In genomic region chr21:36156815-36157670, GRCh38 we compare ENCODE assay signal across 7 cellular contexts. TPM values are rescaled to one million over a fixed set of nuclear protein-coding genes. Genes with fewer than 3 reads are reported as not detected.
DNase-seq lines count a peak whose midpoint lies in the region; ATAC-seq and TF ChIP-seq lines count a peak whose summit lies in the region.

TSS of gene DOP1B (plus strand) at chr21:36156824. CDS start at chr21:36164734, 7,910 bp downstream.

- H3K36me3 ChIP-seq in HEK293 (ENCODE audit: control insufficient read depth in 2 of 2, insufficient read depth in 1 of 2, low read length in 2 of 2), result no peaks in the 10 kb centered on the region

- TF ChIP-seq POLR2A in NB4 (IDR thresholded peaks at IDR 0.05; ENCODE audit: extremely low read depth, insufficient read length), result peak; percentile 69

- H3K4me1 ChIP-seq in HEK293 (ENCODE audit: control insufficient read depth, insufficient read depth, low read length), result no peaks in the 10 kb centered on the region

- H3K9me3 ChIP-seq in HEK293 (ENCODE audit: control insufficient read depth, insufficient read depth, low read depth, low read length), result no peaks in the 10 kb centered on the region

- POLR2A ChIA-PET in HEK293 (lab: Yijun Ruan, JAX), result interaction anchor here (0.6 to 2.8 kb wide), 5 partner anchors 9 to 273 kb away, joined by 3 to 23 read pairs (median 6); partner anchors contain the start of gene MORC3

- H3K27ac ChIP-seq in HEK293 (ENCODE audit: extremely low read depth, low read depth, low read length), result peak within 1 kb of the TSS; percentile 73; the same call in 1 of the 2 replicates

- peak; percentile 29 for ATAC-seq in GM18511 (IDR thresholded peaks at IDR 0.05; ENCODE audit: unreplicated experiment)
- ATAC-seq in omental fat pad (ENCODE audit: low FRiP score), result peak; percentile 16

- TF ChIP-seq CTCF in HEK293 (tag by site-specific recombination; IDR thresholded peaks at IDR 0.05), result no peak
- no peak for TF ChIP-seq CTCF in NB4 (IDR thresholded peaks at IDR 0.05; ENCODE audit: low read depth, low read length)
- TF ChIP-seq CTCF in foreskin fibroblast (IDR thresholded peaks at IDR 0.05; ENCODE audit: low read depth, low read length), result no peak
- no peak for TF ChIP-seq CTCF in omental fat pad (IDR thresholded peaks at IDR 0.05)

- CTCF ChIA-PET in HEK293 (lab: Yijun Ruan, JAX), result no interaction called here

- H3K4me3 ChIP-seq in HEK293 (ENCODE audit: low read depth, low read length) (peak within 1 kb of the TSS; percentile 73), NB4 (ENCODE audit: low read depth, low read length) (peak within 1 kb of the TSS; percentile 86), foreskin fibroblast (ENCODE audit: low read depth in 1 of 2, low read length in 2 of 2) (peak within 1 kb of the TSS; percentile 76 to 82)

- DNase-seq in NB4 (ENCODE audit: low read depth), result peak; percentile 66
- DNase-seq in activated CD8-positive, alpha-beta memory T cell treated with anti-CD3 and anti-CD28 coated beads, Interleukin-2, amount 50 U/mL, for 4 hours, result peak; percentile 44
- peak in 1 of 2 donors; percentile 31 for DNase-seq in foreskin fibroblast
- no peak for DNase-seq in omental fat pad (ENCODE audit: low spot score)
- DNase-seq in AML-193 (lab: John Stamatoyannopoulos, UW), result no peak

TF ChIP-seq in HEK293, 187 proteins besides CTCF, POLR2A, EP300 and RAD21 (continues in another document):
- TF ChIP-seq ZFP41 (tag by site-specific recombination; IDR thresholded peaks at IDR 0.05; ENCODE audit: borderline replicate concordance), result no peak
- TF ChIP-seq, protein P1, sequence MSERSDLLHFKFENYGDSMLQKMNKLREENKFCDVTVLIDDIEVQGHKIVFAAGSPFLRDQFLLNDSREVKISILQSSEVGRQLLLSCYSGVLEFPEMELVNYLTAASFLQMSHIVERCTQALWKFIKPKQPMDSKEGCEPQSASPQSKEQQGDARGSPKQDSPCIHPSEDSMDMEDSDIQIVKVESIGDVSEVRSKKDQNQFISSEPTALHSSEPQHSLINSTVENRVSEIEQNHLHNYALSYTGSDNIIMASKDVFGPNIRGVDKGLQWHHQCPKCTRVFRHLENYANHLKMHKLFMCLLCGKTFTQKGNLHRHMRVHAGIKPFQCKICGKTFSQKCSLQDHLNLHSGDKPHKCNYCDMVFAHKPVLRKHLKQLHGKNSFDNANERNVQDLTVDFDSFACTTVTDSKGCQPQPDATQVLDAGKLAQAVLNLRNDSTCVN (tag by site-specific recombination; optimal IDR thresholded peaks at IDR 0.05), result peak; percentile 91
- no peak for TF ChIP-seq PRDM2 (tag by site-specific recombination; IDR thresholded peaks at IDR 0.05; ENCODE audit: borderline replicate concordance)
- TF ChIP-seq GLIS1 (tag by site-specific recombination; IDR thresholded peaks at IDR 0.05), result peak; percentile 36; the same call in 1 of the 2 replicates
- TF ChIP-seq SP2 (tag by site-specific recombination; IDR thresholded peaks at IDR 0.05), result no peak; the same call in 1 of the 2 replicates
- TF ChIP-seq ZNF518A (tag by site-specific recombination; conservative IDR thresholded peaks at IDR 0.05; ENCODE audit: low read depth), result no peak
- TF ChIP-seq, protein P2, sequence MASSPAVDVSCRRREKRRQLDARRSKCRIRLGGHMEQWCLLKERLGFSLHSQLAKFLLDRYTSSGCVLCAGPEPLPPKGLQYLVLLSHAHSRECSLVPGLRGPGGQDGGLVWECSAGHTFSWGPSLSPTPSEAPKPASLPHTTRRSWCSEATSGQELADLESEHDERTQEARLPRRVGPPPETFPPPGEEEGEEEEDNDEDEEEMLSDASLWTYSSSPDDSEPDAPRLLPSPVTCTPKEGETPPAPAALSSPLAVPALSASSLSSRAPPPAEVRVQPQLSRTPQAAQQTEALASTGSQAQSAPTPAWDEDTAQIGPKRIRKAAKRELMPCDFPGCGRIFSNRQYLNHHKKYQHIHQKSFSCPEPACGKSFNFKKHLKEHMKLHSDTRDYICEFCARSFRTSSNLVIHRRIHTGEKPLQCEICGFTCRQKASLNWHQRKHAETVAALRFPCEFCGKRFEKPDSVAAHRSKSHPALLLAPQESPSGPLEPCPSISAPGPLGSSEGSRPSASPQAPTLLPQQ (tag by site-specific recombination; IDR thresholded peaks at IDR 0.05), result peak; percentile 61; the same call in 1 of the 2 replicates
- TF ChIP-seq KLF1 (tag by site-specific recombination; IDR thresholded peaks at IDR 0.05), result peak; percentile 87
- no peak; the same call in 1 of the 2 replicates for TF ChIP-seq WT1 (tag by site-specific recombination; IDR thresholded peaks at IDR 0.05)
- TF ChIP-seq PRDM1 (tag by site-specific recombination; IDR thresholded peaks at IDR 0.05), result no peak
- TF ChIP-seq MZF1 (tag by site-specific recombination; IDR thresholded peaks at IDR 0.05; ENCODE audit: borderline replicate concordance), result no peak
- no peak for TF ChIP-seq HOXA7 (CRISPR knock-in tag; IDR thresholded peaks at IDR 0.05; ENCODE audit: borderline replicate concordance)
- peak; percentile 93 for TF ChIP-seq ZNF335 (tag by site-specific recombination; conservative IDR thresholded peaks at IDR 0.05)
- TF ChIP-seq ZNF561 (tag by site-specific recombination; IDR thresholded peaks at IDR 0.05; ENCODE audit: borderline replicate concordance), result peak; percentile 94

RNA-seq across cellular contexts. Expression of gene DOP1B, which starts in this region (rescaled TPM):
- total RNA-seq in omental fat pad, result 10 to 100 TPM in 3 of 4 donors, 1 to 10 TPM in 1; 6.9 to 17.7 (median 15.1) TPM

Comparison
In these comparisons a context has a peak if more than half of its experiments do, and no peak if none do; other contexts are left out.
1. DNase-seq: peak in NB4 (single experiment) and activated CD8-positive, alpha-beta memory T cell treated with anti-CD3 and anti-CD28 coated beads, Interleukin-2, amount 50 U/mL, for 4 hours (single experiment); none in omental fat pad (single experiment) and AML-193 (0 of 2).
2. Peak in every context shown above with its lines, with median percentiles within 50 percentile points of each other: H3K4me3 ChIP-seq.